ENCODE assay signal across 9 cellular contexts in the genomic region with DNA sequence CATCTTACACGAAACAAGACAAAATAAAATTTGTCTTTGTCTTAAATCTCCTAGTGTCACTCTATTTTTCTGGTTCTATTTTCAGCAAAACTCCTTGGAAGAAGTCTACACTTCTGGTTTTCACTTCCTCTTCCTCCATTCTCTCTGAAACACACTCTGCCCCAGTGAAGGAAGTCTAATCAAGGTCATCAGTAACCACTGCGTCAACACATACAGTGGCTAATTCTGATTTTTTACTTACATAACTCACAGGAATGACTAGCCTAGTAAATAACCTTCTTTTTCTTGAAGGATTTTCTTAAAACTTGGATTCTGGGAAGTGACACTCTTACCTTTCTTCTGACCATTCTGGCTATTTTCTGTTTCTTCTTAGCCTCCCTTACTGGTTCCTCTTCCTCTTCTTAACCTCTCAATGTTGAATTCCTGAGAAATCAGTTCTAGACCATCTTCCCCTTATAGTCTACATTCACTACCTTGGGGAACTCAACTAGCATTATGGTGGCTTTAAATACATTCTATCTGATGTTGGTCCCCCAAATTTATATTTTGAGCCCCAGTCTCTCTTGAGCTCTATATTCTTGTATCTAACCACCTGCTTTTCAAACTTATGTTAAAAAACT. TPM values are rescaled to one million over a fixed set of nuclear protein-coding genes. Genes with fewer than 3 reads are reported as not detected.
DNase-seq lines count a peak whose midpoint lies in the region; ATAC-seq, FAIRE-seq and TF ChIP-seq lines count a peak whose summit lies in the region.
"Had no signal": no experiment of that assay in that cellular context is flagged by ENCODE, and none has a peak within 500 bp of the region (broad histone marks: within the 10 kb centered on the region; RNA-seq: fewer than 3 reads in every experiment).

No MANE protein-coding gene starts in this region.

- H4K20me1 ChIP-seq in OCI-LY7 (ENCODE audit: insufficient read depth, low read length), result no peaks in the 10 kb centered on the region

- CTCF ChIA-PET in OCI-LY7 (lab: Charles Lee; ENCODE audit: unreplicated experiment), result no interaction called here

- POLR2A ChIA-PET in OCI-LY7 (lab: Charles Lee), result no interaction called here

- BruUV-seq in OCI-LY7 (replicated peaks; lab: Mats Ljungman, UMichigan), result no TSS peak

- no peak for FAIRE-seq in HTR-8/SVneo (lab: Jason Lieb, UNC)

- peak; percentile 53 for ATAC-seq in left ventricle myocardium superior
- peak; percentile 79 for ATAC-seq in HG02943 (IDR thresholded peaks at IDR 0.05; ENCODE audit: low read depth, unreplicated experiment)
- ATAC-seq: Panc1 had no signal

- H3K4me3 ChIP-seq in OCI-LY7 (ENCODE audit: low read depth, low read length, poor library complexity, severe bottlenecking), result no peak overlapping the region

- H3K27ac ChIP-seq in OCI-LY7 (ENCODE audit: low read depth, low read length, poor library complexity, severe bottlenecking), result no peak overlapping the region

- intact Hi-C loops in left ventricle myocardium superior (cut with micrococcal nuclease), result no loop called here
- intact Hi-C loops in cardiac septum (cut with DNase I), result no loop called here
- intact Hi-C loops in OCI-LY7 (cut with micrococcal nuclease; ENCODE audit: unreplicated experiment), result no loop called here

- no peaks in the 10 kb centered on the region for H3K9me2 ChIP-seq in OCI-LY7 (ENCODE audit: insufficient read depth, low read length)

- no peaks in the 10 kb centered on the region for H3K79me2 ChIP-seq in OCI-LY7 (ENCODE audit: insufficient read depth, low read depth, low read length)

- H3K4me1 ChIP-seq in OCI-LY7 (ENCODE audit: insufficient read depth, low read length, poor library complexity, severe bottlenecking), result peaks cover 6% of the 10 kb centered on the region

- H2AFZ ChIP-seq in OCI-LY7 (ENCODE audit: low read length), result no peak overlapping the region

- TF ChIP-seq CTCF in OCI-LY7 (conservative IDR thresholded peaks at IDR 0.05; ENCODE audit: low read length), result no peak

- no peak for DNase-seq in left ventricle myocardium superior
- no peak for DNase-seq in cardiac septum (ENCODE audit: low spot score)
- DNase-seq in OCI-LY7 (ENCODE audit: low spot score), result peak; percentile 6
- DNase-seq in HTR-8/SVneo (ENCODE audit: insufficient read length, low spot score), result no peak
- DNase-seq in NK-92 treated with Interleukin-12 subunit alpha and Interleukin-12 subunit beta, amount 100 ng/mL, for 24 hours (lab: John Stamatoyannopoulos, UW), result no peak
- DNase-seq in effector CD8-positive, alpha-beta T cell (lab: John Stamatoyannopoulos, UW), result no peak
- no peak for DNase-seq in DMS53 (lab: John Stamatoyannopoulos, UW)

- H3K9me3 ChIP-seq in OCI-LY7 (ENCODE audit: low read length), result no peaks in the 10 kb centered on the region

- H3K4me2 ChIP-seq in OCI-LY7 (ENCODE audit: low read length), result no peak overlapping the region

- H3K36me3 ChIP-seq in OCI-LY7 (ENCODE audit: insufficient read depth, low read length), result no peaks in the 10 kb centered on the region

RNA-seq across cellular contexts. Expression of a gene that starts 37.5 kb away (rescaled TPM):
- total RNA-seq in left ventricle myocardium superior, result 91.5 TPM
- 42.6 TPM for total RNA-seq in cardiac septum
- total RNA-seq in OCI-LY7 (2014; rRNA removed; shearing (Covaris generic)), result 0.85 and 1.5 TPM in 2 replicates
- total RNA-seq in OCI-LY7 (2022), result 0.40 and 0.85 TPM in 2 replicates

Comparison
In these comparisons a context has a peak if more than half of its experiments do, and no peak if none do; other contexts are left out.
1. RNA of a gene that starts 37.5 kb away (total RNA-seq): 91.5 TPM in left ventricle myocardium superior (single experiment) and 42.6 TPM in cardiac septum (single experiment); 0.40 to 1.5 TPM in OCI-LY7; every median in the first group is over 10 times any median in the second.